29 cellular contexts compared by ENCODE assay signal in genomic region chr10:86265877-86266259, GRCh38.
DNase-seq lines count a peak whose midpoint lies in the region; ATAC-seq and TF ChIP-seq lines count a peak whose summit lies in the region.
"Had no signal": no experiment of that assay in that cellular context is flagged by ENCODE, and none has a peak within 500 bp of the region (broad histone marks: within the 10 kb centered on the region; RNA-seq: fewer than 3 reads in every experiment).

No MANE protein-coding gene starts in this region.

- peaks cover 0 to 5% (median 2%) of the 10 kb centered on the region in 11 experiments; a peak in 4 of 22 replicates for H3K9me3 ChIP-seq in BLaER1 treated with 17β-estradiol and CSF1 and Interleukin-3, amounts not matched to agents 10 nM and 100 nM (replicated peaks in 1 of 11)
- H3K9me3 ChIP-seq in RWPE2 (ENCODE audit: severe bottlenecking) (no peaks in the 10 kb centered on the region), spleen (peaks cover 0 to 3% (median under 1%) of the 10 kb centered on the region in 8 donors)
- H3K9me3 ChIP-seq: body of pancreas, MG63, mucosa of descending colon, prostate gland, thyroid gland had no signal

- H3K36me3 ChIP-seq in BLaER1 treated with 17β-estradiol and CSF1 and Interleukin-3, amounts not matched to agents 10 nM and 100 nM, result no peaks in the 10 kb centered on the region
- H3K36me3 ChIP-seq in RWPE2 (ENCODE audit: low read depth), result no peaks in the 10 kb centered on the region
- no peaks in the 10 kb centered on the region for H3K36me3 ChIP-seq in spleen
- H3K36me3 ChIP-seq: MG63, prostate gland, thyroid gland had no signal

- H3K4me2 ChIP-seq in BLaER1 treated with 17β-estradiol and CSF1 and Interleukin-3, amounts not matched to agents 10 nM and 100 nM, result peak overlapping the region in 7 of 11 experiments; percentile 38 to 66 (median 55); a peak in 6 of 22 replicates

- no peak for ATAC-seq in RWPE2 (ENCODE audit: low read depth)
- ATAC-seq: activated CD4-positive, CD25-positive, alpha-beta regulatory T cell treated with anti-CD3 and anti-CD28 coated beads, Interleukin-2, amount 50 U/mL, for 24 hours; body of pancreas; mucosa of descending colon had no signal

- H3K4me1 ChIP-seq in BLaER1 treated with 17β-estradiol and CSF1 and Interleukin-3, amounts not matched to agents 10 nM and 100 nM, result peaks cover 8 to 27% (median 20%) of the 10 kb centered on the region in 10 experiments
- H3K4me1 ChIP-seq in RWPE2 (ENCODE audit: insufficient read depth, poor library complexity, severe bottlenecking) (no peaks in the 10 kb centered on the region), spleen (peaks cover 0 to 16% (median 0%) of the 10 kb centered on the region in 6 donors)
- H3K4me1 ChIP-seq: prostate gland had no signal

- no peak for TF ChIP-seq CTCF in RWPE2 (IDR thresholded peaks at IDR 0.05; ENCODE audit: poor library complexity, severe bottlenecking)
- no peak for TF ChIP-seq CTCF in spleen (IDR thresholded peaks at IDR 0.05 in 8 of 11, conservative IDR thresholded peaks at IDR 0.05 in 3 of 11)

- no peak overlapping the region for H3K9ac ChIP-seq in BLaER1 treated with 17β-estradiol and CSF1 and Interleukin-3, amounts not matched to agents 10 nM and 100 nM

- DNase-seq in RWPE2 (ENCODE audit: low spot score) (peak; percentile 21), spleen (peak; percentile 48), mucosa of gallbladder (ENCODE audit: low spot score) (no peak), NCI-H2171 (lab: John Stamatoyannopoulos, UW) (no peak)
- no peak for DNase-seq in activated CD4-positive, alpha-beta T cell treated with anti-CD3 and anti-CD28 coated beads for 48 hours
- DNase-seq: ACHN; activated CD4-positive, alpha-beta memory T cell treated with anti-CD3 and anti-CD28 coated beads for 36 hours; activated gamma-delta T cell treated with Interleukin-2 at 50 U/mL for 16 hours; activated T-cell treated with anti-CD3 and anti-CD28 coated beads, Interleukin-2, amount 50 U/mL, for 1 hour; DND-41; effector memory CD4-positive, alpha-beta T cell; erythroblast; glutamatergic neuron; HFFc6; KBM-7; MG63; mucosa of descending colon; NCI-H2029 treated with DMSO at 0.1 percent for 48 hours; NCI-H345; NCI-H774; stimulated activated naive CD4-positive, alpha-beta T cell treated with Interleukin-2 at 50 U/mL for 16 hours had no signal

- 0 out of 22 replicates have a peak, but pooled peaks cover 0 to 4% (median 0%) of the 10 kb centered on the region in 11 experiments for H3K27me3 ChIP-seq in BLaER1 treated with 17β-estradiol and CSF1 and Interleukin-3, amounts not matched to agents 10 nM and 100 nM
- H3K27me3 ChIP-seq in RWPE2 (ENCODE audit: insufficient read depth, poor library complexity, severe bottlenecking), result peaks cover 8% of the 10 kb centered on the region
- no peaks in the 10 kb centered on the region for H3K27me3 ChIP-seq in layer of hippocampus (ENCODE audit: control insufficient read depth, insufficient read depth, low read length)
- H3K27me3 ChIP-seq in spleen (replicated peaks in 1 of 7), result peaks cover 0 to 77% (median 14%) of the 10 kb centered on the region in 7 donors
- H3K27me3 ChIP-seq: body of pancreas, MG63, thyroid gland had no signal

- peaks cover 0 to 6% (median 0%) of the 10 kb centered on the region in 11 experiments; a peak in 1 of 22 replicates for H4K20me1 ChIP-seq in BLaER1 treated with 17β-estradiol and CSF1 and Interleukin-3, amounts not matched to agents 10 nM and 100 nM

- intact Hi-C loops in spleen (cut with DNase I; ENCODE audit: low total_unique reads), result no loop called here

- no peak overlapping the region for H3K27ac ChIP-seq in BLaER1 treated with 17β-estradiol and CSF1 and Interleukin-3, amounts not matched to agents 10 nM and 100 nM
- H3K27ac ChIP-seq in RWPE2 (ENCODE audit: poor library complexity, severe bottlenecking) (no peak overlapping the region), layer of hippocampus (ENCODE audit: low read depth, low read length) (peak overlapping the region; percentile 79), spleen (no peak overlapping the region)
- H3K27ac ChIP-seq: body of pancreas, prostate gland, SK-N-MC had no signal

- 59 to 77% (median 69%) methylated on average over 4 of the region's 4 CpGs for WGBS in spleen, 5 donors

- H3K4me3 ChIP-seq in BLaER1 treated with 17β-estradiol and CSF1 and Interleukin-3, amounts not matched to agents 10 nM and 100 nM, result no peak overlapping the region
- H3K4me3 ChIP-seq in RWPE2 (ENCODE audit: severe bottlenecking) (no peak overlapping the region), spleen (no peak overlapping the region)
- H3K4me3 ChIP-seq: body of pancreas, lung, MG63, mucosa of descending colon, prostate gland, SK-N-MC, thyroid gland had no signal

- TF ChIP-seq POLR2A in spleen (IDR thresholded peaks at IDR 0.05), result no peak

Comparison
In these comparisons a context has a peak if more than half of its experiments do, and no peak if none do; other contexts are left out.
1. DNase-seq: peak in RWPE2 (single experiment) and spleen (single experiment); none in activated CD4-positive, alpha-beta T cell treated with anti-CD3 and anti-CD28 coated beads for 48 hours (single experiment), mucosa of gallbladder (single experiment) and NCI-H2171 (single experiment).